In genomic region chr17:40316571-40317344, GRCh38 we compare ENCODE assay signal across 8 cellular contexts. TPM values are rescaled to one million over a fixed set of nuclear protein-coding genes. Genes with fewer than 3 reads are reported as not detected.
DNase-seq lines count a peak whose midpoint lies in the region; ATAC-seq and TF ChIP-seq lines count a peak whose summit lies in the region.

No MANE protein-coding gene starts in this region.

- TF ChIP-seq CTCF in GM12865 (IDR thresholded peaks at IDR 0.05; ENCODE audit: insufficient read depth, low read depth, low read length, missing control alignments) (no peak), endothelial cell (IDR thresholded peaks at IDR 0.05; ENCODE audit: unreplicated experiment) (no peak)

- no peaks in the 10 kb centered on the region for H3K36me3 Mint-ChIP-seq in endothelial cell (ENCODE audit: low read depth, unreplicated experiment)

- DNase-seq in GM12865 (ENCODE audit: low read depth) (no peak), endothelial cell (ENCODE audit: low spot score) (peak; percentile 75), mucosa of gallbladder (ENCODE audit: low spot score) (peak; percentile 70), T-helper 9 cell (no peak), NCI-H1694 (lab: John Stamatoyannopoulos, UW) (no peak), SKM-1 (lab: John Stamatoyannopoulos, UW; ENCODE audit: unreplicated experiment) (no peak)

- peak overlapping the region; percentile 96 for H3K4me3 ChIP-seq in GM12865 (ENCODE audit: low read depth, low read length)

- peak overlapping the region; percentile 93 for H3K4me3 Mint-ChIP-seq in endothelial cell (ENCODE audit: unreplicated experiment)

- peaks cover 60% of the 10 kb centered on the region for H3K4me1 Mint-ChIP-seq in endothelial cell (ENCODE audit: unreplicated experiment)

- H3K27ac Mint-ChIP-seq in endothelial cell (ENCODE audit: unreplicated experiment): peak overlapping the region; percentile 96

- H3K27me3 Mint-ChIP-seq in endothelial cell (ENCODE audit: unreplicated experiment): peaks cover 19% of the 10 kb centered on the region

- no peak for ATAC-seq in GM21723 (IDR thresholded peaks at IDR 0.05; ENCODE audit: unreplicated experiment)

- H3K9me3 Mint-ChIP-seq in endothelial cell (ENCODE audit: unreplicated experiment): no peaks in the 10 kb centered on the region

TF ChIP-seq in PFSK-1, 5 proteins besides CTCF, POLR2A, EP300 and RAD21:
- TF ChIP-seq, protein P1, sequence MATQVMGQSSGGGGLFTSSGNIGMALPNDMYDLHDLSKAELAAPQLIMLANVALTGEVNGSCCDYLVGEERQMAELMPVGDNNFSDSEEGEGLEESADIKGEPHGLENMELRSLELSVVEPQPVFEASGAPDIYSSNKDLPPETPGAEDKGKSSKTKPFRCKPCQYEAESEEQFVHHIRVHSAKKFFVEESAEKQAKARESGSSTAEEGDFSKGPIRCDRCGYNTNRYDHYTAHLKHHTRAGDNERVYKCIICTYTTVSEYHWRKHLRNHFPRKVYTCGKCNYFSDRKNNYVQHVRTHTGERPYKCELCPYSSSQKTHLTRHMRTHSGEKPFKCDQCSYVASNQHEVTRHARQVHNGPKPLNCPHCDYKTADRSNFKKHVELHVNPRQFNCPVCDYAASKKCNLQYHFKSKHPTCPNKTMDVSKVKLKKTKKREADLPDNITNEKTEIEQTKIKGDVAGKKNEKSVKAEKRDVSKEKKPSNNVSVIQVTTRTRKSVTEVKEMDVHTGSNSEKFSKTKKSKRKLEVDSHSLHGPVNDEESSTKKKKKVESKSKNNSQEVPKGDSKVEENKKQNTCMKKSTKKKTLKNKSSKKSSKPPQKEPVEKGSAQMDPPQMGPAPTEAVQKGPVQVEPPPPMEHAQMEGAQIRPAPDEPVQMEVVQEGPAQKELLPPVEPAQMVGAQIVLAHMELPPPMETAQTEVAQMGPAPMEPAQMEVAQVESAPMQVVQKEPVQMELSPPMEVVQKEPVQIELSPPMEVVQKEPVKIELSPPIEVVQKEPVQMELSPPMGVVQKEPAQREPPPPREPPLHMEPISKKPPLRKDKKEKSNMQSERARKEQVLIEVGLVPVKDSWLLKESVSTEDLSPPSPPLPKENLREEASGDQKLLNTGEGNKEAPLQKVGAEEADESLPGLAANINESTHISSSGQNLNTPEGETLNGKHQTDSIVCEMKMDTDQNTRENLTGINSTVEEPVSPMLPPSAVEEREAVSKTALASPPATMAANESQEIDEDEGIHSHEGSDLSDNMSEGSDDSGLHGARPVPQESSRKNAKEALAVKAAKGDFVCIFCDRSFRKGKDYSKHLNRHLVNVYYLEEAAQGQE (IDR thresholded peaks at IDR 0.05; ENCODE audit: insufficient read depth in 1 of 2, low read depth in 2 of 2, low read length in 2 of 2): no peak
- peak; percentile 75 for TF ChIP-seq FOXP2 (optimal IDR thresholded peaks at IDR 0.05; ENCODE audit: borderline replicate concordance, extremely low read depth, extremely low read length, insufficient read depth)
- peak; percentile 25; the same call in 1 of the 2 replicates for TF ChIP-seq SIN3A (IDR thresholded peaks at IDR 0.05; ENCODE audit: borderline replicate concordance, insufficient read depth, low read length)
- no peak for TF ChIP-seq TAF1 (IDR thresholded peaks at IDR 0.05; ENCODE audit: borderline replicate concordance, insufficient read depth, low read length)
- no peak for TF ChIP-seq POLR2AphosphoS5 (IDR thresholded peaks at IDR 0.05; ENCODE audit: low read depth, low read length)
TF ChIP-seq in PFSK-1: peak in this region for 2.

RNA-seq across cellular contexts. Expression of gene RARA, which starts 7.8 kb away (rescaled TPM):
- 57.6 TPM for polyA plus RNA-seq in PFSK-1 (2012; ENCODE audit: insufficient read length, low read depth)
- total RNA-seq in endothelial cell (ENCODE audit: unreplicated experiment) (42.8 TPM), mucosa of gallbladder (39.4 TPM)

RNA-seq across cellular contexts. Expression of gene CDC6, which starts 29.1 kb away (rescaled TPM):
- polyA plus RNA-seq in PFSK-1 (2012; ENCODE audit: insufficient read length, low read depth): 39.0 TPM
- 18.2 TPM for total RNA-seq in endothelial cell (ENCODE audit: unreplicated experiment)
- 6.8 TPM for total RNA-seq in mucosa of gallbladder

RNA-seq across cellular contexts. Expression of gene GJD3, which starts 47.8 kb away (rescaled TPM):
- not detected for polyA plus RNA-seq in PFSK-1 (2012; ENCODE audit: insufficient read length, low read depth)
- total RNA-seq in endothelial cell (ENCODE audit: unreplicated experiment) (1.1 TPM), mucosa of gallbladder (1.9 TPM)

Comparison
In these comparisons a context has a peak if more than half of its experiments do, and no peak if none do; other contexts are left out.
1. DNase-seq: peak in endothelial cell (single experiment) and mucosa of gallbladder (single experiment); none in GM12865 (single experiment), T-helper 9 cell (single experiment), NCI-H1694 (single experiment) and SKM-1 (single experiment).